ENCODE assay signal across 18 cellular contexts in the genomic region with DNA sequence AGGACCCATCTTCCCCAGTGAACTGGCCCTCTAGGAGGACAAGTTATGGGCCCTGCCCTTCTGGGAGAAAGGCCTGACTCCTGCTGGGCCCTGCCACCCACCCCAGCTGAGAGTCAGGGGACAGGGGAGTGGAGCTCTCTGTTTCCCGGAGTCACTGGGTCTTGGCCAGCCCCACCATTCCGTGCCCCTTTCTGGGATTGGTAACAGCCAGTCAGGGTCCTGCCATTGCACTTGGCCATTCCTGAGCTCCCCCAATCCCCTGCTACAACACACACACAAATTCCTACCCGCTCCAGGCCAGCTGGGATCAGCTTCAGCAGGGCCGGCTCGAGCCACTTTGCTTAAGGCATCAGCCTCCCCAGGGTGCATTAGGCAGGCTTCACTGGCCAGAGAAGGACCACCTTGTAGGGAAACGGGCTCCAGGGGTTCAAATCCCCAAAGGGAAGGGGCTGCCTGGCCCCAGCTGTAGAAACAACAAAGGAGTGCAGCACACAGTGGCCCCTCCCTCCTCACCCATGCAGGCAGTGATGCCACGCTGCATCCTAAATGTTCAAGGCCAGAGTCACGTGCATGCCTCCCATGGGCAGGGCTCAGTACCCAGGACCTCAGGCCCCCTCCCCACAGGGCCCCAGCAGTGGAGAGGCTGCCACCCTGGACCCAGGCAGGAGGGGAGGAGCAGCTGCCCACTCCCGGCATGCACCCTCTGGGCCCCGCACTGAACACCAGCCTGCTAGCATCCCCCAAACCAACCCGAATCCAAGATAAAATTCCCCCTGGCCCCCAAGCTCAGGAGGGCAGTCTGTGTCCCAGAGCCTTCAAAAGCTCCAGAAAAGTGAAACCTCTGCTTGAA. TPM values are rescaled to one million over a fixed set of nuclear protein-coding genes. Genes with fewer than 3 reads are reported as not detected.
DNase-seq lines count a peak whose midpoint lies in the region; ATAC-seq and TF ChIP-seq lines count a peak whose summit lies in the region.
"Had no signal": no experiment of that assay in that cellular context is flagged by ENCODE, and none has a peak within 500 bp of the region (broad histone marks: within the 10 kb centered on the region; RNA-seq: fewer than 3 reads in every experiment).

No MANE protein-coding gene starts in this region.

- no peaks in the 10 kb centered on the region for H3K36me3 ChIP-seq in right atrium auricular region

- no peak for ATAC-seq in HG03565 (IDR thresholded peaks at IDR 0.05; ENCODE audit: unreplicated experiment)
- ATAC-seq: A549, GM23338, HCT116 had no signal

- H3K27me3 Mint-ChIP-seq in glutamatergic neuron (ENCODE audit: unreplicated experiment), result peaks cover 7% of the 10 kb centered on the region
- H3K27me3 Mint-ChIP-seq: CD4-positive, alpha-beta T cell had no signal

- H3K27ac Mint-ChIP-seq in glutamatergic neuron (ENCODE audit: unreplicated experiment), result no peak overlapping the region
- H3K27ac Mint-ChIP-seq: B cell; CD4-positive, alpha-beta T cell; GM23338; HFFc6; IgD-negative memory B cell had no signal

- no peak overlapping the region for H3K27ac ChIP-seq in right atrium auricular region
- H3K27ac ChIP-seq: 22Rv1, A549, C4-2B had no signal

- intact Hi-C loops in cardiac septum (cut with DNase I), result no loop called here

- no peaks in the 10 kb centered on the region for H3K9me3 ChIP-seq in right atrium auricular region
- H3K9me3 ChIP-seq: A549, Caco-2 had no signal

- no peak overlapping the region for H3K4me3 Mint-ChIP-seq in glutamatergic neuron (ENCODE audit: unreplicated experiment)
- H3K4me3 Mint-ChIP-seq: B cell; CD4-positive, alpha-beta T cell; GM23338; HFFc6 had no signal

- H3K4me1 Mint-ChIP-seq in glutamatergic neuron (ENCODE audit: low read depth, unreplicated experiment), result peaks cover 9% of the 10 kb centered on the region

- no peaks in the 10 kb centered on the region for H3K27me3 ChIP-seq in right atrium auricular region

- peaks cover 5% of the 10 kb centered on the region for H3K9me3 Mint-ChIP-seq in glutamatergic neuron (ENCODE audit: unreplicated experiment)
- H3K9me3 Mint-ChIP-seq: CD4-positive, alpha-beta T cell; GM23338 had no signal

- no peaks in the 10 kb centered on the region for H3K36me3 Mint-ChIP-seq in glutamatergic neuron (ENCODE audit: unreplicated experiment)
- H3K36me3 Mint-ChIP-seq: IgD-negative memory B cell had no signal

- H3K4me1 ChIP-seq in right atrium auricular region, result no peaks in the 10 kb centered on the region
- H3K4me1 ChIP-seq: A549, Caco-2 had no signal

- H3K4me3 ChIP-seq in right atrium auricular region, result no peak overlapping the region
- H3K4me3 ChIP-seq: A549, GM23338 had no signal

- TF ChIP-seq CTCF in right atrium auricular region (IDR thresholded peaks at IDR 0.05) (no peak), glutamatergic neuron (IDR thresholded peaks at IDR 0.05; ENCODE audit: partially characterized antibody, unreplicated experiment) (no peak)

- peak; percentile 68 for DNase-seq in cardiac septum (ENCODE audit: low spot score)
- no peak for DNase-seq in right atrium auricular region (ENCODE audit: low spot score)
- DNase-seq in glutamatergic neuron, result peak; percentile 59
- peak; percentile 50 for DNase-seq in retina
- no peak for DNase-seq in stimulated activated CD4-positive, alpha-beta T cell treated with anti-CD3 and anti-CD28 coated beads, Interleukin-12 subunit alpha, Interleukin-12 subunit beta, amount 100 ng/mL, for 4 hours
- no peak for DNase-seq in AG08395 (ENCODE audit: low spot score)
- DNase-seq: CD4-positive, alpha-beta T cell; H7; HFFc6 had no signal

RNA-seq across cellular contexts. Expression of gene C16orf78, which starts 37.7 kb away (rescaled TPM):
- total RNA-seq in cardiac septum, result not detected
- total RNA-seq in right atrium auricular region, result not detected
- total RNA-seq in glutamatergic neuron (ENCODE audit: unreplicated experiment), result not detected
- total RNA-seq: B cell; Caco-2; CD4-positive, alpha-beta T cell; GM23338; H7; HFFc6 had no signal

Comparison
In these comparisons a context has a peak if more than half of its experiments do, and no peak if none do; other contexts are left out.
1. DNase-seq: peak in cardiac septum (single experiment), glutamatergic neuron (single experiment) and retina (single experiment); none in right atrium auricular region (single experiment), stimulated activated CD4-positive, alpha-beta T cell treated with anti-CD3 and anti-CD28 coated beads, Interleukin-12 subunit alpha, Interleukin-12 subunit beta, amount 100 ng/mL, for 4 hours (single experiment) and AG08395 (single experiment).